8 cellular contexts compared by ENCODE assay signal in genomic region chr16:50644730-50645129, GRCh38. TPM values are rescaled to one million over a fixed set of nuclear protein-coding genes. Genes with fewer than 3 reads are reported as not detected.
DNase-seq lines count a peak whose midpoint lies in the region; ATAC-seq and TF ChIP-seq lines count a peak whose summit lies in the region.

No MANE protein-coding gene starts in this region.

- H3K4me1 ChIP-seq in esophagus squamous epithelium, result peaks cover 0 to 9% (median 0%) of the 10 kb centered on the region in 3 donors
- no peaks in the 10 kb centered on the region for H3K4me1 ChIP-seq in ovary (ENCODE audit: insufficient read depth)

- 10 to 49% methylated on average over 4 to 6 of the region's 6 CpGs for WGBS in esophagus squamous epithelium, 2 donors
- 35 to 44% (median 43%) methylated on average over 6 of the region's 6 CpGs for WGBS in ovary, 3 donors

- no peak overlapping the region for H3K4me3 ChIP-seq in esophagus squamous epithelium
- no peak overlapping the region for H3K4me3 ChIP-seq in ovary

- intact Hi-C loops in esophagus squamous epithelium (cut with DNase I), result no loop called here
- intact Hi-C loops in ovary (cut with DNase I), result no loop called here

- H3K27ac ChIP-seq in esophagus squamous epithelium, result no peak overlapping the region
- no peak overlapping the region for H3K27ac ChIP-seq in ovary

- peaks cover 15% of the 10 kb centered on the region for H3K4me1 Mint-ChIP-seq in WTC11

- peak; percentile 72 for ATAC-seq in WTC11
- ATAC-seq in GM18861 (IDR thresholded peaks at IDR 0.05; ENCODE audit: unreplicated experiment), result no peak
- ATAC-seq in GM18907 (IDR thresholded peaks at IDR 0.05; ENCODE audit: unreplicated experiment), result no peak
- no peak for ATAC-seq in HG02623 (IDR thresholded peaks at IDR 0.05; ENCODE audit: unreplicated experiment)

- in situ Hi-C loops in GM13977 (cut with MboI; ENCODE audit: low pct_unique_long_range_greater_than_20kb, low sequenced_read_pairs, unreplicated experiment), result no loop called here

- H3K27me3 ChIP-seq in esophagus squamous epithelium (no peaks in the 10 kb centered on the region), ovary (no peaks in the 10 kb centered on the region)

- CTCF ChIA-PET in WTC11 (lab: Charles Lee), result interaction anchor here (0.6 to 2.2 kb wide), 21 partner anchors 10 to 620 kb away, joined by 3 to 22 read pairs (median 4); partner anchors contain the start of genes CNEP1R1, CYLD and NKD1

- H3K36me3 Mint-ChIP-seq in WTC11, result no peaks in the 10 kb centered on the region

- TF ChIP-seq POLR2A in esophagus squamous epithelium (IDR thresholded peaks at IDR 0.05), result no peak
- no peak for TF ChIP-seq POLR2A in ovary (IDR thresholded peaks at IDR 0.05)

- POLR2A ChIA-PET in WTC11 (lab: Charles Lee), result no interaction called here

- DNase-seq in A172 (ENCODE audit: low spot score) (peak; percentile 21), GM13977 (ENCODE audit: low spot score) (peak; percentile 79), WTC11 (ENCODE audit: low spot score) (peak; percentile 35), esophagus squamous epithelium (lab: John Stamatoyannopoulos, UW) (no peak), ovary (peak in 2 of 5 donors; percentile 41 to 51)

- H3K9me3 Mint-ChIP-seq in WTC11, result no peaks in the 10 kb centered on the region

- no peak for TF ChIP-seq EP300 in ovary (IDR thresholded peaks at IDR 0.05)

- no peak overlapping the region for H3K27ac Mint-ChIP-seq in WTC11

- H3K27me3 Mint-ChIP-seq in WTC11 (ENCODE audit: low read depth), result no peaks in the 10 kb centered on the region

- H3K36me3 ChIP-seq in esophagus squamous epithelium (no peaks in the 10 kb centered on the region), ovary (no peaks in the 10 kb centered on the region)

- H3K4me3 Mint-ChIP-seq in WTC11, result no peak overlapping the region

- H3K9me3 ChIP-seq in esophagus squamous epithelium (no peaks in the 10 kb centered on the region), ovary (no peaks in the 10 kb centered on the region)

- TF ChIP-seq CTCF in GM13977 (IDR thresholded peaks at IDR 0.05; ENCODE audit: extremely low read depth, insufficient read depth, missing control alignments) (peak; percentile 68), WTC11 (IDR thresholded peaks at IDR 0.05) (no peak), esophagus squamous epithelium (IDR thresholded peaks at IDR 0.05) (peak in 5 of 6 experiments; percentile 18 to 35 (median 22)), ovary (IDR thresholded peaks at IDR 0.05) (peak in 2 of 3 donors; percentile 22 to 28)

TF ChIP-seq in WTC11, 78 proteins besides CTCF, POLR2A, EP300 and RAD21:
- TF ChIP-seq, protein P1, sequence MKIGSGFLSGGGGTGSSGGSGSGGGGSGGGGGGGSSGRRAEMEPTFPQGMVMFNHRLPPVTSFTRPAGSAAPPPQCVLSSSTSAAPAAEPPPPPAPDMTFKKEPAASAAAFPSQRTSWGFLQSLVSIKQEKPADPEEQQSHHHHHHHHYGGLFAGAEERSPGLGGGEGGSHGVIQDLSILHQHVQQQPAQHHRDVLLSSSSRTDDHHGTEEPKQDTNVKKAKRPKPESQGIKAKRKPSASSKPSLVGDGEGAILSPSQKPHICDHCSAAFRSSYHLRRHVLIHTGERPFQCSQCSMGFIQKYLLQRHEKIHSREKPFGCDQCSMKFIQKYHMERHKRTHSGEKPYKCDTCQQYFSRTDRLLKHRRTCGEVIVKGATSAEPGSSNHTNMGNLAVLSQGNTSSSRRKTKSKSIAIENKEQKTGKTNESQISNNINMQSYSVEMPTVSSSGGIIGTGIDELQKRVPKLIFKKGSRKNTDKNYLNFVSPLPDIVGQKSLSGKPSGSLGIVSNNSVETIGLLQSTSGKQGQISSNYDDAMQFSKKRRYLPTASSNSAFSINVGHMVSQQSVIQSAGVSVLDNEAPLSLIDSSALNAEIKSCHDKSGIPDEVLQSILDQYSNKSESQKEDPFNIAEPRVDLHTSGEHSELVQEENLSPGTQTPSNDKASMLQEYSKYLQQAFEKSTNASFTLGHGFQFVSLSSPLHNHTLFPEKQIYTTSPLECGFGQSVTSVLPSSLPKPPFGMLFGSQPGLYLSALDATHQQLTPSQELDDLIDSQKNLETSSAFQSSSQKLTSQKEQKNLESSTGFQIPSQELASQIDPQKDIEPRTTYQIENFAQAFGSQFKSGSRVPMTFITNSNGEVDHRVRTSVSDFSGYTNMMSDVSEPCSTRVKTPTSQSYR (CRISPR knock-in tag; IDR thresholded peaks at IDR 0.05), result no peak
- TF ChIP-seq GABPB1 (CRISPR knock-in tag; IDR thresholded peaks at IDR 0.05), result no peak

RNA-seq across cellular contexts. Expression of gene SNX20, which starts 36.4 kb away (rescaled TPM):
- not detected in 2 replicates for total RNA-seq in A172 (2014; rRNA removed; shearing (Covaris generic))
- total RNA-seq in WTC11 (2021) (0.14 TPM in 1 of 3 replicates, not detected in the others), esophagus squamous epithelium (1 to 10 TPM in 2 of 4 donors, under 1 TPM in 2; 0.38 to 2.9 (median 1.7) TPM), ovary (1 to 10 TPM in 2 of 7 donors, under 1 TPM in 5; 0.48 to 1.3 (median 0.82) TPM)
- polyA plus RNA-seq in ovary, result 1 to 10 TPM in 1 of 2 donors, under 1 TPM in 1; 0.38 to 2.7 TPM

RNA-seq across cellular contexts. Expression of gene NOD2, which starts 48.7 kb away (rescaled TPM):
- total RNA-seq in A172 (2014; rRNA removed; shearing (Covaris generic)), result not detected in 2 replicates
- total RNA-seq in WTC11 (2021) (0.11 to 0.60 TPM (median 0.34 TPM) in 3 replicates), esophagus squamous epithelium (10 to 100 TPM; 10.5 to 28.1 (median 21.6) TPM), ovary (1 to 10 TPM in 6 of 7 donors, under 1 TPM in 1; 0.88 to 1.5 (median 1.1) TPM)
- 1 to 10 TPM in 1 of 2 donors, under 1 TPM in 1; 0.53 to 1.4 TPM for polyA plus RNA-seq in ovary
